ENCODE assay signal across 9 cellular contexts in genomic region chr11:40292636-40293585, GRCh38.
A peak's percentile ranks its signal among the peaks of the same experiment; 100 is the strongest.
DNase-seq lines count a peak whose midpoint lies in the region; ATAC-seq and TF ChIP-seq lines count a peak whose summit lies in the region.
"Had no signal": no experiment of that assay in that cellular context is flagged by ENCODE, and none has a peak within 500 bp of the region (broad histone marks: within the 10 kb centered on the region; RNA-seq: fewer than 3 reads in every experiment).

No MANE protein-coding gene starts in this region.

- H3K4me1 ChIP-seq in lower lobe of right lung (peaks cover 6% of the 10 kb centered on the region), tibial nerve (peaks cover 0 to 18% (median 3%) of the 10 kb centered on the region in 4 donors)

- H3K9me3 ChIP-seq in lower lobe of right lung (no peaks in the 10 kb centered on the region), tibial nerve (no peaks in the 10 kb centered on the region)

- TF ChIP-seq EP300 in tibial nerve (IDR thresholded peaks at IDR 0.05), result no peak

- ATAC-seq in activated T-cell treated with anti-CD3 and anti-CD28 coated beads, Interleukin-2, amount 50 U/mL, for 4 hours, result no peak
- ATAC-seq in lower lobe of right lung (peak in 1 of 2 donors; percentile 47), HG03442 (IDR thresholded peaks at IDR 0.05; ENCODE audit: unreplicated experiment) (no peak)

- no peaks in the 10 kb centered on the region for H3K9me3 Mint-ChIP-seq in activated T-cell treated with anti-CD3 and anti-CD28 coated beads, Interleukin-2, amount 50 U/mL, for 4 hours

- WGBS in tibial nerve, 2 donors, result 1% methylated on average over 40 of the region's 40 CpGs

- peak overlapping the region; percentile 38 to 41 for H3K27ac ChIP-seq in coronary artery
- peak overlapping the region; percentile 77 for H3K27ac ChIP-seq in lower lobe of right lung
- peak overlapping the region; percentile 70 to 94 (median 88) for H3K27ac ChIP-seq in tibial nerve

- no peaks in the 10 kb centered on the region for H3K36me3 ChIP-seq in lower lobe of right lung
- H3K36me3 ChIP-seq in tibial nerve, result no peaks in the 10 kb centered on the region

- intact Hi-C loops in lower lobe of right lung (cut with DNase I), result no loop called here

- H3K4me3 ChIP-seq in coronary artery, result peak overlapping the region; percentile 68
- H3K4me3 ChIP-seq in lower lobe of right lung, result peak overlapping the region; percentile 73
- H3K4me3 ChIP-seq in tibial nerve, result peak overlapping the region; percentile 53 to 74 (median 55)

- H3K27me3 ChIP-seq in lower lobe of right lung (ENCODE audit: low read depth), result peaks cover 5% of the 10 kb centered on the region
- H3K27me3 ChIP-seq in tibial nerve, result no peaks in the 10 kb centered on the region

- no peaks in the 10 kb centered on the region for H3K36me3 Mint-ChIP-seq in activated T-cell treated with anti-CD3 and anti-CD28 coated beads, Interleukin-2, amount 50 U/mL, for 4 hours (ENCODE audit: insufficient read depth)
- H3K36me3 Mint-ChIP-seq: CD4-positive, alpha-beta memory T cell had no signal

- H3K4me3 Mint-ChIP-seq in activated T-cell treated with anti-CD3 and anti-CD28 coated beads, Interleukin-2, amount 50 U/mL, for 4 hours, result peak overlapping the region; percentile 38

- TF ChIP-seq POLR2A in tibial nerve (IDR thresholded peaks at IDR 0.05), result no peak

- H3K4me1 Mint-ChIP-seq in activated T-cell treated with anti-CD3 and anti-CD28 coated beads, Interleukin-2, amount 50 U/mL, for 4 hours (ENCODE audit: low read depth), result peaks cover 9% of the 10 kb centered on the region

- no peak for TF ChIP-seq CTCF in coronary artery (IDR thresholded peaks at IDR 0.05)
- no peak for TF ChIP-seq CTCF in lower lobe of right lung (IDR thresholded peaks at IDR 0.05)
- TF ChIP-seq CTCF in tibial nerve (IDR thresholded peaks at IDR 0.05), result no peak

- DNase-seq in activated T-cell treated with anti-CD3 and anti-CD28 coated beads, Interleukin-2, amount 50 U/mL, for 4 hours, result no peak
- no peak for DNase-seq in activated T-cell treated with anti-CD3 and anti-CD28 coated beads for 4 hours
- DNase-seq in coronary artery (ENCODE audit: low spot score), result no peak
- DNase-seq in lower lobe of right lung, result no peak
- DNase-seq in tibial nerve (ENCODE audit: low spot score in 2 of 2), result no peak
- no peak for DNase-seq in dermis blood vessel endothelial cell
- DNase-seq in cerebellar cortex (ENCODE audit: low spot score), result no peak

- H3K27me3 Mint-ChIP-seq in activated T-cell treated with anti-CD3 and anti-CD28 coated beads, Interleukin-2, amount 50 U/mL, for 4 hours (ENCODE audit: low read depth), result peaks cover 20% of the 10 kb centered on the region
